Comparison of ENCODE assay signal across 20 cellular contexts in genomic region chr9:14415947-14416346, GRCh38.
A peak's percentile ranks its signal among the peaks of the same experiment; 100 is the strongest.
DNase-seq lines count a peak whose midpoint lies in the region; ATAC-seq and TF ChIP-seq lines count a peak whose summit lies in the region.
"Had no signal": no experiment of that assay in that cellular context is flagged by ENCODE, and none has a peak within 500 bp of the region (broad histone marks: within the 10 kb centered on the region; RNA-seq: fewer than 3 reads in every experiment).

No MANE protein-coding gene starts in this region.

- H4K12ac ChIP-seq in trophoblast cell (ENCODE audit: low read depth, low read length) = no peak overlapping the region

- H2BK12ac ChIP-seq in trophoblast cell (ENCODE audit: low read length) = no peak overlapping the region

- H3K9me3 ChIP-seq in aorta (ENCODE audit: control insufficient read depth, low read length) (peaks cover 2% of the 10 kb centered on the region), trophoblast cell (ENCODE audit: insufficient read depth, low read depth, low read length) (peaks cover 3% of the 10 kb centered on the region), upper lobe of right lung (no peaks in the 10 kb centered on the region)

- H3K27ac ChIP-seq in aorta (ENCODE audit: low read depth in 1 of 2, low read length in 2 of 2) = no peak overlapping the region
- H3K27ac ChIP-seq in trophoblast cell (ENCODE audit: low read depth, low read length) = no peak overlapping the region
- H3K27ac ChIP-seq in upper lobe of right lung = no peak overlapping the region
- H3K27ac ChIP-seq: WERI-Rb-1 had no signal

- 97 to 99% methylated on average over 1 of the region's 1 CpG for WGBS in aorta, 2 donors
- no CpG with 5 or more reads among the region's 1 CpG for WGBS in trophoblast cell (ENCODE audit: extremely low coverage, insufficient coverage, insufficient read length)

- no peaks in the 10 kb centered on the region for H3K79me2 ChIP-seq in trophoblast cell (ENCODE audit: control insufficient read depth, insufficient read depth, low read length, poor library complexity)

- H3K4me2 ChIP-seq in trophoblast cell (ENCODE audit: low read length) = no peak overlapping the region

- peaks cover 0 to 3% of the 10 kb centered on the region in 2 donors for H3K4me1 ChIP-seq in aorta (ENCODE audit: control insufficient read depth in 1 of 2, insufficient read depth in 2 of 2, low read length in 2 of 2)
- no peaks in the 10 kb centered on the region for H3K4me1 ChIP-seq in trophoblast cell (ENCODE audit: control insufficient read depth in 1 of 2, insufficient read depth in 2 of 2, low read length in 2 of 2)
- no peaks in the 10 kb centered on the region for H3K4me1 ChIP-seq in upper lobe of right lung

- H3K23ac ChIP-seq in trophoblast cell (ENCODE audit: low read length) = no peak overlapping the region

- H3K4ac ChIP-seq in trophoblast cell (ENCODE audit: low read depth, low read length) = no peak overlapping the region

- no peak overlapping the region for H2BK120ac ChIP-seq in trophoblast cell (ENCODE audit: insufficient read depth, low read length, poor library complexity)

- no peak overlapping the region for H2AK5ac ChIP-seq in trophoblast cell (ENCODE audit: low read length)

- peak; percentile 36 for DNase-seq in AG04449 (ENCODE audit: low read depth, low spot score)
- DNase-seq in HFF-Myc (ENCODE audit: extremely low read depth, low read depth) = peak; percentile 66
- peak; percentile 62 for DNase-seq in astrocyte of the cerebellum (ENCODE audit: low read depth)
- peak; percentile 80 for DNase-seq in fibroblast of villous mesenchyme (ENCODE audit: low read depth)
- no peak for DNase-seq in aorta
- DNase-seq in NCI-H345 treated with DMSO at 0.1 percent for 48 hours (lab: John Stamatoyannopoulos, UW; ENCODE audit: unreplicated experiment) = no peak
- no peak for DNase-seq in trophoblast cell
- DNase-seq in upper lobe of right lung = no peak
- DNase-seq: activated CD8-positive, alpha-beta T cell treated with anti-CD3 and anti-CD28 coated beads for 36 hours; activated T-cell treated with anti-CD3 and anti-CD28 coated beads, Interleukin-2, amount 50 U/mL, for 48 hours; CD4-positive, CD25-positive, alpha-beta regulatory T cell; DMS79; H9; KBM-7; left colon; NCI-H1048; NCI-H2029 treated with DMSO at 0.1 percent for 48 hours; NCI-H526 treated with DMSO at 0.1 percent for 48 hours; T-helper 17 cell; WERI-Rb-1 had no signal

- POLR2A ChIA-PET in AG04449 (lab: Yijun Ruan, JAX) = no interaction called here

- ATAC-seq in aorta (ENCODE audit: low FRiP score) (no peak), upper lobe of right lung (no peak)
- ATAC-seq: activated CD8-positive, alpha-beta T cell treated with anti-CD3 and anti-CD28 coated beads for 36 hours; left colon; T-helper 17 cell had no signal

- CTCF ChIA-PET in AG04449 (lab: Yijun Ruan, JAX) = interaction anchor here (1.1 to 2.0 kb wide), 2 partner anchors 11 to 13 kb away, joined by 5 to 9 read pairs; no protein-coding TSS in a partner anchor

- H3K14ac ChIP-seq in trophoblast cell (ENCODE audit: low read length) = no peak overlapping the region

- no peak overlapping the region for H2BK5ac ChIP-seq in trophoblast cell (ENCODE audit: low read depth, low read length, poor library complexity)

- no peak overlapping the region for H4K91ac ChIP-seq in trophoblast cell (ENCODE audit: low read depth, low read length)

- no peak overlapping the region for H4K8ac ChIP-seq in trophoblast cell (ENCODE audit: low read depth, low read length)

- H3K18ac ChIP-seq in trophoblast cell (ENCODE audit: low read length) = no peak overlapping the region

- H3K27me3 ChIP-seq in aorta (ENCODE audit: control insufficient read depth in 1 of 2, insufficient read depth in 2 of 2, low read length in 1 of 2) = no peaks in the 10 kb centered on the region
- no peaks in the 10 kb centered on the region for H3K27me3 ChIP-seq in trophoblast cell (ENCODE audit: insufficient read depth, low read length)
- no peaks in the 10 kb centered on the region for H3K27me3 ChIP-seq in upper lobe of right lung

- H3K79me1 ChIP-seq in trophoblast cell (ENCODE audit: low read length) = no peaks in the 10 kb centered on the region

- in situ Hi-C loops in astrocyte of the cerebellum (cut with HindIII; ENCODE audit: low sequenced_read_pairs) = no loop called here

- H3K9ac ChIP-seq in trophoblast cell (ENCODE audit: low read length) = no peak overlapping the region

- TF ChIP-seq CTCF in AG04449 (IDR thresholded peaks at IDR 0.05; ENCODE audit: insufficient read depth, low read length, missing control alignments) (no peak), HFF-Myc (IDR thresholded peaks at IDR 0.05; ENCODE audit: low read depth, low read length, missing control alignments) (no peak), astrocyte of the cerebellum (IDR thresholded peaks at IDR 0.05; ENCODE audit: low read depth, low read length, missing control alignments) (no peak), fibroblast of villous mesenchyme (IDR thresholded peaks at IDR 0.05; ENCODE audit: insufficient read depth, low read depth, low read length) (no peak), upper lobe of right lung (IDR thresholded peaks at IDR 0.05) (no peak)

- H3K36me3 ChIP-seq in aorta (ENCODE audit: control insufficient read depth in 1 of 2, insufficient read depth in 2 of 2, low read length in 1 of 2) (no peaks in the 10 kb centered on the region), trophoblast cell (ENCODE audit: control insufficient read depth in 1 of 2, insufficient read depth in 2 of 2, low read length in 2 of 2) (no peaks in the 10 kb centered on the region), upper lobe of right lung (no peaks in the 10 kb centered on the region)
- H3K36me3 ChIP-seq: WERI-Rb-1 had no signal

- no peak overlapping the region for H2AFZ ChIP-seq in trophoblast cell (ENCODE audit: insufficient read depth, low read length, poor library complexity)

- intact Hi-C loops in aorta (cut with DNase I) = no loop called here
- intact Hi-C loops in upper lobe of right lung (cut with DNase I) = no loop called here

- H3K4me3 ChIP-seq in AG04449 (ENCODE audit: low read depth, low read length) (no peak overlapping the region), HFF-Myc (replicated peaks; ENCODE audit: low read depth, low read length) (no peak overlapping the region), astrocyte of the cerebellum (ENCODE audit: low read depth, low read length) (no peak overlapping the region), fibroblast of villous mesenchyme (ENCODE audit: low read depth, low read length) (no peak overlapping the region), aorta (ENCODE audit: low read length in 2 of 2) (no peak overlapping the region), trophoblast cell (ENCODE audit: low read depth, low read length) (no peak overlapping the region), upper lobe of right lung (no peak overlapping the region)

Comparison
In these comparisons a context has a peak if more than half of its experiments do, and no peak if none do; other contexts are left out.
1. DNase-seq: peak in AG04449 (single experiment), HFF-Myc (single experiment), astrocyte of the cerebellum (single experiment) and fibroblast of villous mesenchyme (single experiment); none in aorta (0 of 2), NCI-H345 treated with DMSO at 0.1 percent for 48 hours (single experiment), trophoblast cell (0 of 2) and upper lobe of right lung (single experiment).